34 cellular contexts compared by ENCODE assay signal in the genomic region with DNA sequence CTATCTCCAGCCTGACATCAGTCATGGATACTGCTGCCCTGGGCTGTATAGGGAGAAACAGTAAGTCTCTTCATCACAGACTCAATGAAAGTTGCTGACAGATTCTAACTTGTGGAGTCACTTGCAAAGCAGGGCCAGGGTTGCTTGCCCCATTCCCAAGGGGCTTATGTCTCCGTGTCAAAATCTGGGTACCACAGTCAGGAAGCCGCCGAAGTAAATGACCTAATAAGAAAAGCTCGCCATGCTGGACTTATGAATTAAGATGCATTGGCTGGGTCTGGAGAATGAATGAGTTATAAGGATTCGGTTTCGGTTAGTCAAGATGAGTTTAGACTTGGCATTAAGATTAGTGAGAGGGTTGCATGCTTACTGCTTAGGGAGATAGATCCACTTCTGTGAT. TPM values are rescaled to one million over a fixed set of nuclear protein-coding genes. Genes with fewer than 3 reads are reported as not detected.
"Had no signal": no experiment of that assay in that cellular context is flagged by ENCODE, and none has a peak within 500 bp of the region (broad histone marks: within the 10 kb centered on the region; RNA-seq: fewer than 3 reads in every experiment).

No MANE protein-coding gene starts in this region.

- H3K27me3 ChIP-seq: gastrocnemius medialis, hepatocyte, right lobe of liver, stomach, testis, tibial artery had no signal

- H3K9ac ChIP-seq: parathyroid adenoma had no signal

- DNase-seq: cerebellar nuclear complex; cortex of kidney; effector CD4-positive, alpha-beta T cell; foreskin fibroblast; gastrocnemius medialis; heart left ventricle; kidney glomerular epithelial cell; left colon; left ventricle myocardium inferior; lower lobe of right lung; natural killer cell; right lobe of liver; stimulated activated CD4-positive, alpha-beta T cell treated with anti-CD3 and anti-CD28 coated beads, Interleukin-12 subunit alpha, Interleukin-12 subunit beta, amount 100 ng/mL, for 4 hours; stimulated activated CD4-positive, alpha-beta T cell treated with anti-CD3 and anti-CD28 coated beads, Interleukin-1b, Interleukin-23, amount 100 ng/mL, for 48 hours; stimulated activated CD4-positive, alpha-beta T cell treated with anti-CD3 and anti-CD28 coated beads, Interleukin-4, amount 100 ng/mL, for 24 hours; stimulated activated naive CD4-positive, alpha-beta T cell treated with Interleukin-2 at 50 U/mL for 16 hours; stomach; testis; tibial artery had no signal

- ATAC-seq: gastrocnemius medialis; heart left ventricle; left colon; lower lobe of right lung; natural killer cell; right lobe of liver; stimulated activated effector memory CD8-positive, alpha-beta T cell treated with anti-CD3 and anti-CD28 coated beads, Interleukin-12 subunit alpha, Interleukin-12 subunit beta, amount 100 ng/mL, for 72 hours had no signal

- H3K4me1 Mint-ChIP-seq: natural killer cell; stimulated activated effector memory CD8-positive, alpha-beta T cell treated with anti-CD3 and anti-CD28 coated beads, Interleukin-12 subunit alpha, Interleukin-12 subunit beta, amount 100 ng/mL, for 72 hours had no signal

- H3K36me3 ChIP-seq: gastrocnemius medialis, heart left ventricle, left ventricle myocardium inferior, lower lobe of right lung, right lobe of liver, stomach, tibial artery had no signal

- H3K27ac Mint-ChIP-seq: natural killer cell; progenitor cell of endocrine pancreas; stimulated activated effector memory CD8-positive, alpha-beta T cell treated with anti-CD3 and anti-CD28 coated beads, Interleukin-12 subunit alpha, Interleukin-12 subunit beta, amount 100 ng/mL, for 72 hours; type B pancreatic cell had no signal

- H3K9me3 ChIP-seq: gastrocnemius medialis, lower lobe of right lung, right lobe of liver, testis, tibial artery had no signal

- H2AFZ ChIP-seq: hepatocyte, parathyroid adenoma had no signal

- H3K4me3 ChIP-seq: gastrocnemius medialis, heart left ventricle, hepatocyte, left ventricle myocardium inferior, lower lobe of right lung, right lobe of liver, smooth muscle cell, stomach, testis, tibial artery had no signal

- H3K27ac ChIP-seq: gastrocnemius medialis, heart left ventricle, hepatocyte, left ventricle myocardium inferior, lower lobe of right lung, parathyroid adenoma, right lobe of liver, stomach, testis, tibial artery had no signal

- H3K4me3 Mint-ChIP-seq: natural killer cell; neural crest cell; stimulated activated effector memory CD8-positive, alpha-beta T cell treated with anti-CD3 and anti-CD28 coated beads, Interleukin-12 subunit alpha, Interleukin-12 subunit beta, amount 100 ng/mL, for 72 hours; type B pancreatic cell had no signal

- H3K4me2 ChIP-seq: hepatocyte, smooth muscle cell had no signal

- H3K36me3 Mint-ChIP-seq: natural killer cell; stimulated activated effector memory CD8-positive, alpha-beta T cell treated with anti-CD3 and anti-CD28 coated beads, Interleukin-12 subunit alpha, Interleukin-12 subunit beta, amount 100 ng/mL, for 72 hours; type B pancreatic cell had no signal

- H3K9me3 Mint-ChIP-seq: natural killer cell; neural crest cell; stimulated activated effector memory CD8-positive, alpha-beta T cell treated with anti-CD3 and anti-CD28 coated beads, Interleukin-12 subunit alpha, Interleukin-12 subunit beta, amount 100 ng/mL, for 72 hours; type B pancreatic cell had no signal

- H3K79me2 ChIP-seq: hepatocyte, parathyroid adenoma had no signal

- H3K4me1 ChIP-seq: gastrocnemius medialis, left ventricle myocardium inferior, parathyroid adenoma, right lobe of liver, stomach had no signal

RNA-seq across cellular contexts. Expression of a gene that starts 10.8 kb away (rescaled TPM):
- total RNA-seq: dermis microvascular lymphatic vessel endothelial cell, gastrocnemius medialis, glomerular endothelial cell, heart left ventricle, hepatocyte, left colon, left ventricle myocardium inferior, lower lobe of right lung, mesenteric fat pad, mononuclear cell, natural killer cell, neural crest cell, osteoblast, progenitor cell of endocrine pancreas, right lobe of liver, smooth muscle cell, stomach, subcutaneous adipose tissue, testis, urinary bladder had no signal
- polyA plus RNA-seq: esophagus, heart left ventricle, smooth muscle cell, stomach, urinary bladder had no signal

RNA-seq across cellular contexts. Expression of a gene that starts 14.4 kb away (rescaled TPM):
- total RNA-seq: dermis microvascular lymphatic vessel endothelial cell, gastrocnemius medialis, hepatocyte, left colon, left ventricle myocardium inferior, lower lobe of right lung, mesenteric fat pad, mononuclear cell, natural killer cell, neural crest cell, osteoblast, progenitor cell of endocrine pancreas, right lobe of liver, stomach, subcutaneous adipose tissue had no signal
- polyA plus RNA-seq: esophagus, heart left ventricle, hepatocyte, smooth muscle cell, stomach, urinary bladder had no signal
